ENCODE assay signal across 8 cellular contexts in the genomic region with DNA sequence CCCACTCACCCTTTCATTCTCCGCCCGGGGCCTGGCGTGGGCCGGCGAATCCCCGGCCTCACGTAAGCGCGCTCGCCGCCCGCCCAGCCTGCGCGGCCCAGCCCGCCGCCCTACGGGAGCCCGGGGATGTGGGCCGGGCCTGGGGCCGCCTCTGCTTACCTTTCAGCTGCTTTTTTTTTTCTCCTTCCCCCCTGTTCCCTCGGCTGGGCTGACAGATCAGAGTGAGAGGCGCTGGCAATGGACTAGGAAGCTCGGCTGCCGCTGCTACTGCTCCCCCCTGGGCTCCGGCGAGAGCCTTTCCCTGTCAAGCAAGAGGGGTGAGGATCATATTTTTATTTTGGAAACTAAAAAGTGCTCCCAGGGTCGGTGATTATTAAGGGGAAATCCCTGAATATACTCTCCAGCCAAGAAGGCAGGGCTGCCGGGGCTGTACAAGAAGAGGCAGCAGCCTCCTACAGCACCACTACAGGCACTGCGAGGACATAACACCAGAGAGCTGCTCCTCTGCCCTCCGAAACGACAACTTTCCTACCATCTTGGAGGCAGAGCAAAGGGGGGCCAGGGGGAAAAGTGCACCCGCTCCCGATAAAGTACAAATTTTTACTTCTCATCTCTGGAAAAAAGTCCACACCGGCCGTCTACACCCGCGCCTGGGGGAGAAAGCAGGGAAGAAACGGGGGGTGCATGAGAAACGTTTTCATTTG. TPM values are rescaled to one million over a fixed set of nuclear protein-coding genes. Genes with fewer than 3 reads are reported as not detected.
DNase-seq lines count a peak whose midpoint lies in the region; ATAC-seq and TF ChIP-seq lines count a peak whose summit lies in the region.

Gene INO80D (minus strand): TSS at position 433 of the 704 bp plus-strand sequence. CDS start 23,158 bp downstream, outside the sequence.

- peak; percentile 64 for DNase-seq in COLO829 (ENCODE audit: low spot score)
- peak; percentile 81 for DNase-seq in HPDE6-E6E7 (ENCODE audit: extremely low spot score)
- DNase-seq in NOMO-1 treated with DMSO at 0.1 percent for 48 hours (lab: John Stamatoyannopoulos, UW; ENCODE audit: unreplicated experiment), result peak; percentile 86
- peak; percentile 88 for DNase-seq in activated CD8-positive, alpha-beta memory T cell treated with anti-CD3 and anti-CD28 coated beads, Interleukin-2, amount 10 ng/mL, durations not matched to agents 7 days and 5 days
- peak; percentile 63 for DNase-seq in endothelial cell (ENCODE audit: low spot score)
- peak; percentile 56 for DNase-seq in middle frontal gyrus (ENCODE audit: extremely low spot score, low spot score)
- peak; percentile 56 to 61 for DNase-seq in stimulated activated CD8-positive, alpha-beta memory T cell treated with anti-CD3 and anti-CD28 coated beads, Interleukin-2, amount 100 ng/mL, for 48 hours (ENCODE audit: low read depth in 2 of 2)

- TF ChIP-seq CTCF in endothelial cell (IDR thresholded peaks at IDR 0.05; ENCODE audit: unreplicated experiment), result peak; percentile 19

- peaks cover 2% of the 10 kb centered on the region for H3K36me3 Mint-ChIP-seq in activated CD8-positive, alpha-beta memory T cell treated with anti-CD3 and anti-CD28 coated beads, Interleukin-2, amount 10 ng/mL, durations not matched to agents 7 days and 5 days
- H3K36me3 Mint-ChIP-seq in endothelial cell (ENCODE audit: low read depth, unreplicated experiment), result no peaks in the 10 kb centered on the region

- H3K27me3 Mint-ChIP-seq in activated CD8-positive, alpha-beta memory T cell treated with anti-CD3 and anti-CD28 coated beads, Interleukin-2, amount 10 ng/mL, durations not matched to agents 7 days and 5 days, result no peaks in the 10 kb centered on the region
- H3K27me3 Mint-ChIP-seq in endothelial cell (ENCODE audit: unreplicated experiment), result peaks cover 7% of the 10 kb centered on the region

- H3K27ac Mint-ChIP-seq in activated CD8-positive, alpha-beta memory T cell treated with anti-CD3 and anti-CD28 coated beads, Interleukin-2, amount 10 ng/mL, durations not matched to agents 7 days and 5 days, result peak within 1 kb of the TSS; percentile 99
- peak within 1 kb of the TSS; percentile 98 for H3K27ac Mint-ChIP-seq in endothelial cell (ENCODE audit: unreplicated experiment)

- CTCF ChIA-PET in activated CD8-positive, alpha-beta memory T cell treated with anti-CD3 and anti-CD28 coated beads, Interleukin-2, amount 10 ng/mL, durations not matched to agents 7 days and 5 days (lab: Charles Lee), result interaction anchor here (0.6 to 1.3 kb wide), 3 partner anchors 79 to 138 kb away, joined by 3 to 4 read pairs (median 3); no protein-coding TSS in a partner anchor

- ATAC-seq in GM19463 (IDR thresholded peaks at IDR 0.05; ENCODE audit: unreplicated experiment), result peak; percentile 81
- ATAC-seq in activated CD8-positive, alpha-beta memory T cell treated with anti-CD3 and anti-CD28 coated beads, Interleukin-2, amount 10 ng/mL, durations not matched to agents 7 days and 5 days, result peak; percentile 91

- H3K9me3 Mint-ChIP-seq in activated CD8-positive, alpha-beta memory T cell treated with anti-CD3 and anti-CD28 coated beads, Interleukin-2, amount 10 ng/mL, durations not matched to agents 7 days and 5 days (ENCODE audit: low read depth), result no peaks in the 10 kb centered on the region
- H3K9me3 Mint-ChIP-seq in endothelial cell (ENCODE audit: unreplicated experiment), result no peaks in the 10 kb centered on the region

- H3K4me1 Mint-ChIP-seq in activated CD8-positive, alpha-beta memory T cell treated with anti-CD3 and anti-CD28 coated beads, Interleukin-2, amount 10 ng/mL, durations not matched to agents 7 days and 5 days, result peaks cover 23% of the 10 kb centered on the region
- H3K4me1 Mint-ChIP-seq in endothelial cell (ENCODE audit: unreplicated experiment), result peaks cover 18% of the 10 kb centered on the region

- peak within 1 kb of the TSS; percentile 96 for H3K4me3 Mint-ChIP-seq in activated CD8-positive, alpha-beta memory T cell treated with anti-CD3 and anti-CD28 coated beads, Interleukin-2, amount 10 ng/mL, durations not matched to agents 7 days and 5 days
- peak within 1 kb of the TSS; percentile 99 for H3K4me3 Mint-ChIP-seq in endothelial cell (ENCODE audit: unreplicated experiment)

RNA-seq across cellular contexts. Expression of gene INO80D, which starts in this region (rescaled TPM):
- total RNA-seq in activated CD8-positive, alpha-beta memory T cell treated with anti-CD3 and anti-CD28 coated beads, Interleukin-2, amount 10 ng/mL, durations not matched to agents 7 days and 5 days, result 10 to 100 TPM; 26.7 to 29.4 TPM
- 21.0 TPM for total RNA-seq in endothelial cell (ENCODE audit: unreplicated experiment)

Comparison
In these comparisons a context has a peak if more than half of its experiments do, and no peak if none do; other contexts are left out.
1. Peak in every context shown above with its lines: DNase-seq and ATAC-seq.